Comparison of ENCODE assay signal across 13 cellular contexts in genomic region chr3:125002414-125002811, GRCh38. TPM values are rescaled to one million over a fixed set of nuclear protein-coding genes. Genes with fewer than 3 reads are reported as not detected.
A peak's percentile ranks its signal among the peaks of the same experiment; 100 is the strongest.
DNase-seq lines count a peak whose midpoint lies in the region; ATAC-seq and TF ChIP-seq lines count a peak whose summit lies in the region.
"Had no signal": no experiment of that assay in that cellular context is flagged by ENCODE, and none has a peak within 500 bp of the region (broad histone marks: within the 10 kb centered on the region; RNA-seq: fewer than 3 reads in every experiment).

No MANE protein-coding gene starts in this region.

- no peak overlapping the region for H3K4me3 Mint-ChIP-seq in activated CD4-positive, alpha-beta T cell treated with anti-CD3 and anti-CD28 coated beads for 36 hours
- no peak overlapping the region for H3K4me3 Mint-ChIP-seq in T-helper 17 cell

- H3K9ac ChIP-seq in rectal smooth muscle tissue (ENCODE audit: low read length) (no peak overlapping the region), neuronal stem cell (ENCODE audit: low read depth, low read length, poor library complexity) (no peak overlapping the region)

- no peak overlapping the region for H2BK120ac ChIP-seq in neuronal stem cell (ENCODE audit: low read depth, low read length)

- no peak overlapping the region for H3K14ac ChIP-seq in neuronal stem cell (ENCODE audit: low read length)

- no peak overlapping the region for H2BK12ac ChIP-seq in neuronal stem cell (ENCODE audit: low read length)

- no peak for DNase-seq in activated CD4-positive, alpha-beta T cell treated with anti-CD3 and anti-CD28 coated beads for 36 hours
- no peak for DNase-seq in activated CD4-positive, alpha-beta T cell treated with anti-CD3 and anti-CD28 coated beads, Interleukin-2, amount 50 U/mL, for 4 hours
- DNase-seq in T-helper 17 cell (no peak), left lung (no peak), dermis blood vessel endothelial cell (no peak), neuronal stem cell (ENCODE audit: low spot score) (no peak)
- no peak for DNase-seq in activated CD8-positive, alpha-beta memory T cell treated with anti-CD3 and anti-CD28 coated beads, Interleukin-2, amount 50 U/mL, for 4 hours
- DNase-seq: activated T-cell treated with anti-CD3 and anti-CD28 coated beads for 4 hours, gastrocnemius medialis, MG63, PC-9 had no signal

- intact Hi-C loops in activated CD4-positive, alpha-beta T cell treated with anti-CD3 and anti-CD28 coated beads for 36 hours (cut with DNase I, micrococcal nuclease): no loop called here
- intact Hi-C loops in left lung (cut with DNase I): no loop called here

- H3K27me3 Mint-ChIP-seq in activated CD4-positive, alpha-beta T cell treated with anti-CD3 and anti-CD28 coated beads for 36 hours: no peaks in the 10 kb centered on the region
- H3K27me3 Mint-ChIP-seq in T-helper 17 cell: no peaks in the 10 kb centered on the region

- no peak overlapping the region for H2AK5ac ChIP-seq in neuronal stem cell (ENCODE audit: low read depth, low read length)

- H3K23ac ChIP-seq in neuronal stem cell (ENCODE audit: low read depth, low read length, poor library complexity): no peak overlapping the region

- POLR2A ChIA-PET in activated CD4-positive, alpha-beta T cell treated with anti-CD3 and anti-CD28 coated beads for 36 hours (lab: Charles Lee): no interaction called here

- no peaks in the 10 kb centered on the region for H3K79me1 ChIP-seq in neuronal stem cell (ENCODE audit: low read depth, low read length)

- peaks cover 28% of the 10 kb centered on the region for H3K4me1 Mint-ChIP-seq in activated CD4-positive, alpha-beta T cell treated with anti-CD3 and anti-CD28 coated beads for 36 hours
- H3K4me1 Mint-ChIP-seq in T-helper 17 cell: no peaks in the 10 kb centered on the region

- no peak overlapping the region for H2BK15ac ChIP-seq in neuronal stem cell (ENCODE audit: low read length)

- no peak overlapping the region for H2BK5ac ChIP-seq in neuronal stem cell (ENCODE audit: low read length)

- H3K27me3 ChIP-seq in left lung: no peaks in the 10 kb centered on the region
- no peaks in the 10 kb centered on the region for H3K27me3 ChIP-seq in rectal smooth muscle tissue (ENCODE audit: control insufficient read depth, insufficient read depth, low read length)
- H3K27me3 ChIP-seq in neuronal stem cell (ENCODE audit: control insufficient read depth in 3 of 3, insufficient read depth in 3 of 3, low read depth in 1 of 3, low read length in 3 of 3): no peaks in the 10 kb centered on the region
- H3K27me3 ChIP-seq: gastrocnemius medialis, MG63, neutrophil had no signal

- H3K27ac Mint-ChIP-seq in activated CD4-positive, alpha-beta T cell treated with anti-CD3 and anti-CD28 coated beads for 36 hours: no peak overlapping the region
- H3K27ac Mint-ChIP-seq in T-helper 17 cell: no peak overlapping the region

- ATAC-seq in activated CD4-positive, alpha-beta T cell treated with anti-CD3 and anti-CD28 coated beads for 36 hours: peak; percentile 25
- ATAC-seq in T-helper 17 cell (peak; percentile 51), left lung (peak; percentile 77)
- ATAC-seq: gastrocnemius medialis had no signal

- H3K4me3 ChIP-seq in left lung: no peak overlapping the region
- H3K4me3 ChIP-seq in rectal smooth muscle tissue (ENCODE audit: low read length): no peak overlapping the region
- H3K4me3 ChIP-seq in neuronal stem cell (ENCODE audit: low read length in 2 of 2): no peak overlapping the region
- H3K4me3 ChIP-seq: gastrocnemius medialis, MG63, PC-9 had no signal

- H2AFZ ChIP-seq in neuronal stem cell (ENCODE audit: low read length): no peak overlapping the region
- H2AFZ ChIP-seq: PC-9 had no signal

- H4K8ac ChIP-seq in neuronal stem cell (ENCODE audit: low read depth, low read length): no peak overlapping the region

- CTCF ChIA-PET in activated CD4-positive, alpha-beta T cell treated with anti-CD3 and anti-CD28 coated beads for 36 hours (lab: Charles Lee): interaction anchor here (1.2 kb wide), 1 partner anchor 541 kb away, joined by 3 read pairs; no protein-coding TSS in a partner anchor

- no peak overlapping the region for H4K91ac ChIP-seq in neuronal stem cell (ENCODE audit: low read depth, low read length, poor library complexity)

- peak overlapping the region in 1 of 2 donors; percentile 30 for H3K27ac ChIP-seq in left lung
- peak overlapping the region; percentile 95 for H3K27ac ChIP-seq in rectal smooth muscle tissue (ENCODE audit: low read depth, low read length)
- no peak overlapping the region for H3K27ac ChIP-seq in neuronal stem cell (replicated peaks; ENCODE audit: low read length)
- H3K27ac ChIP-seq: neutrophil, PC-9 had no signal

- no CpG with 5 or more reads among the region's 5 CpGs for WGBS in neuronal stem cell (ENCODE audit: extremely low coverage in 2 of 2, insufficient read length in 2 of 2, insufficient replicate concordance in 1 of 2), 2 donors

- H3K9me3 ChIP-seq in T-helper 17 cell (ENCODE audit: control insufficient read depth, low read length, poor library complexity, severe bottlenecking) (no peaks in the 10 kb centered on the region), left lung (no peaks in the 10 kb centered on the region), neuronal stem cell (replicated peaks in 1 of 2; ENCODE audit: control insufficient read depth in 2 of 2, insufficient read depth in 1 of 2, low read depth in 1 of 2, low read length in 2 of 2) (peaks cover 0 to 3% of the 10 kb centered on the region in 2 donors)
- H3K9me3 ChIP-seq: gastrocnemius medialis, MG63, neutrophil had no signal

- TF ChIP-seq CTCF in left lung (IDR thresholded peaks at IDR 0.05): no peak

- no peak overlapping the region for H3K4me2 ChIP-seq in neuronal stem cell (ENCODE audit: insufficient read depth, low read length, poor library complexity, severe bottlenecking)
- H3K4me2 ChIP-seq: PC-9 had no signal

- H3K4ac ChIP-seq in neuronal stem cell (ENCODE audit: low read length): no peak overlapping the region

- no peaks in the 10 kb centered on the region for H3K9me3 Mint-ChIP-seq in activated CD4-positive, alpha-beta T cell treated with anti-CD3 and anti-CD28 coated beads for 36 hours (ENCODE audit: low read depth)

- H3K36me3 Mint-ChIP-seq in activated CD4-positive, alpha-beta T cell treated with anti-CD3 and anti-CD28 coated beads for 36 hours (ENCODE audit: low read depth): peaks cover 26% of the 10 kb centered on the region
- peaks cover under 1% of the 10 kb centered on the region for H3K36me3 Mint-ChIP-seq in T-helper 17 cell (ENCODE audit: low read depth)

- peaks cover 0 to 84% of the 10 kb centered on the region in 2 donors for H3K36me3 ChIP-seq in left lung
- H3K36me3 ChIP-seq in rectal smooth muscle tissue (ENCODE audit: control insufficient read depth, insufficient read depth, low read length): peaks cover 17% of the 10 kb centered on the region
- peaks cover 5 to 73% of the 10 kb centered on the region in 2 donors for H3K36me3 ChIP-seq in neuronal stem cell (replicated peaks in 1 of 2; ENCODE audit: control insufficient read depth in 2 of 2, insufficient read depth in 2 of 2, low read length in 2 of 2)
- H3K36me3 ChIP-seq: neutrophil had no signal

- H3K4me1 ChIP-seq in left lung: peaks cover 0 to 36% of the 10 kb centered on the region in 2 donors
- peaks cover 74% of the 10 kb centered on the region for H3K4me1 ChIP-seq in rectal smooth muscle tissue (ENCODE audit: control insufficient read depth, insufficient read depth, low read length)
- H3K4me1 ChIP-seq in neuronal stem cell (ENCODE audit: control insufficient read depth in 2 of 2, insufficient read depth in 1 of 2, low read depth in 1 of 2, low read length in 2 of 2): peaks cover 30 to 48% of the 10 kb centered on the region in 2 donors

- H3K18ac ChIP-seq in neuronal stem cell (ENCODE audit: low read length): no peak overlapping the region

RNA-seq across cellular contexts. Expression of gene HEG1, which starts 53.4 kb away (rescaled TPM):
- total RNA-seq in activated CD4-positive, alpha-beta T cell treated with anti-CD3 and anti-CD28 coated beads for 36 hours: 1 to 10 TPM; 5.9 to 6.4 TPM
- total RNA-seq in T-helper 17 cell: 10 to 100 TPM; 20.5 to 30.6 TPM
- 100 to 1,000 TPM; 107 to 132 TPM for total RNA-seq in left lung
- 55.6 and 103 TPM in 2 replicates for total RNA-seq in dermis blood vessel endothelial cell
- 10.1 TPM for polyA plus RNA-seq in neuronal stem cell (2013, experiment 1 of 2)
- polyA plus RNA-seq in neuronal stem cell (2013, experiment 2 of 2): 9.8 TPM

Comparison
In these comparisons a context has a peak if more than half of its experiments do, and no peak if none do; other contexts are left out.
1. ATAC-seq: peak in every context shown above with its lines; median percentile 77 in left lung; 51 in T-helper 17 cell; 25 in activated CD4-positive, alpha-beta T cell treated with anti-CD3 and anti-CD28 coated beads for 36 hours.